In genomic region chr4:152678841-152679240, GRCh38 we compare ENCODE assay signal across 11 cellular contexts. TPM values are rescaled to one million over a fixed set of nuclear protein-coding genes. Genes with fewer than 3 reads are reported as not detected.
A peak's percentile ranks its signal among the peaks of the same experiment; 100 is the strongest.
DNase-seq lines count a peak whose midpoint lies in the region; ATAC-seq, FAIRE-seq and TF ChIP-seq lines count a peak whose summit lies in the region.
"Had no signal": no experiment of that assay in that cellular context is flagged by ENCODE, and none has a peak within 500 bp of the region (broad histone marks: within the 10 kb centered on the region; RNA-seq: fewer than 3 reads in every experiment).

No MANE protein-coding gene starts in this region.

- no peaks in the 10 kb centered on the region for H3K79me2 ChIP-seq in K562 (ENCODE audit: control insufficient read depth, insufficient read depth, low read length)

- TF ChIP-seq EP300 in K562 (IDR thresholded peaks at IDR 0.05; ENCODE audit: low read length) = no peak

- in situ Hi-C loops in K562 (cut with MboI) = no loop called here

- CTCF ChIA-PET in K562 (lab: Yijun Ruan, JAX; ENCODE audit: low intra/inter-chr PET ratio) = interaction anchor here (0.6 kb wide), 1 partner anchor 25 kb away, joined by 3 read pairs; no protein-coding TSS in a partner anchor
- CTCF ChIA-PET in naive thymus-derived CD4-positive, alpha-beta T cell (lab: Charles Lee) = interaction anchor here (0.6 to 1.6 kb wide), 7 partner anchors 35 to 1872 kb away, joined by 4 to 5 read pairs (median 4); no protein-coding TSS in a partner anchor

- H3K9ac ChIP-seq in K562 (ENCODE audit: insufficient read depth in 1 of 2, low read depth in 2 of 2, low read length in 2 of 2) = no peak overlapping the region

- H3K36me3 Mint-ChIP-seq in naive thymus-derived CD4-positive, alpha-beta T cell = peaks cover 0 to 11% (median 7%) of the 10 kb centered on the region in 5 donors
- no peaks in the 10 kb centered on the region for H3K36me3 Mint-ChIP-seq in progenitor cell of endocrine pancreas (ENCODE audit: insufficient read depth)

- intact Hi-C loops in K562 (cut with micrococcal nuclease) = no loop called here
- intact Hi-C loops in naive thymus-derived CD4-positive, alpha-beta T cell (cut with micrococcal nuclease) = loop anchor here (1.0 to 10.0 kb wide), 8 partner anchors 14 to 1664 kb away; partner anchors contain the start of genes LRBA (in 2 of the 2), FBXW7 (in 1 of the 2) and RPS3A (in 1 of the 2)

- peak overlapping the region; percentile 48 to 98 (median 96) for H3K27ac Mint-ChIP-seq in naive thymus-derived CD4-positive, alpha-beta T cell
- no peak overlapping the region for H3K27ac Mint-ChIP-seq in progenitor cell of endocrine pancreas

- H3K4me1 Mint-ChIP-seq in naive thymus-derived CD4-positive, alpha-beta T cell = peaks cover 39 to 64% (median 49%) of the 10 kb centered on the region in 7 donors
- peaks cover 11% of the 10 kb centered on the region for H3K4me1 Mint-ChIP-seq in progenitor cell of endocrine pancreas (ENCODE audit: low read depth)

- no peak for ATAC-seq in K562
- no peak for ATAC-seq in naive thymus-derived CD4-positive, alpha-beta T cell
- ATAC-seq in HG03439 (IDR thresholded peaks at IDR 0.05; ENCODE audit: unreplicated experiment) = no peak
- no peak for ATAC-seq in GM18520 (IDR thresholded peaks at IDR 0.05; ENCODE audit: unreplicated experiment)
- no peak for ATAC-seq in GM21529 (IDR thresholded peaks at IDR 0.05; ENCODE audit: unreplicated experiment)

- H3K27me3 ChIP-seq in K562 (ENCODE audit: control insufficient read depth in 2 of 2, insufficient read depth in 2 of 2, low read length in 2 of 2) = peaks cover 7 to 45% of the 10 kb centered on the region in 2 experiments; a peak in 4 of 5 replicates
- no peaks in the 10 kb centered on the region for H3K27me3 ChIP-seq in naive thymus-derived CD4-positive, alpha-beta T cell (ENCODE audit: control insufficient read depth in 2 of 2, insufficient read depth in 2 of 2, low read length in 2 of 2)
- H3K27me3 ChIP-seq: right lobe of liver had no signal

- no peak overlapping the region for H3K4me2 ChIP-seq in K562 (ENCODE audit: insufficient read depth, low read length)

- H3K9me3 ChIP-seq in K562 (replicated peaks; ENCODE audit: control insufficient read depth, insufficient read depth, low read depth, low read length) = no peaks in the 10 kb centered on the region
- no peaks in the 10 kb centered on the region for H3K9me3 ChIP-seq in naive thymus-derived CD4-positive, alpha-beta T cell (ENCODE audit: control insufficient read depth in 2 of 3, low read length in 3 of 3)
- H3K9me3 ChIP-seq: right lobe of liver had no signal

- no peaks in the 10 kb centered on the region for H3K9me1 ChIP-seq in K562 (ENCODE audit: control insufficient read depth, insufficient read depth, low read length)

- TF ChIP-seq POLR2A in K562 (conservative IDR thresholded peaks at IDR 0.05) = no peak

- BruUV-seq in K562 (replicated peaks; lab: Mats Ljungman, UMichigan) = TSS peak; percentile 76

- peaks cover 0 to 1% (median 0%) of the 10 kb centered on the region in 11 donors for H3K9me3 Mint-ChIP-seq in naive thymus-derived CD4-positive, alpha-beta T cell
- no peaks in the 10 kb centered on the region for H3K9me3 Mint-ChIP-seq in progenitor cell of endocrine pancreas (ENCODE audit: low read depth)

- peak overlapping the region; percentile 78 to 97 (median 95) for H3K4me3 Mint-ChIP-seq in naive thymus-derived CD4-positive, alpha-beta T cell
- no peak overlapping the region for H3K4me3 Mint-ChIP-seq in progenitor cell of endocrine pancreas (ENCODE audit: low read depth)

- DNase-seq in ELR (ENCODE audit: low read depth) (peak; percentile 6), NAMALWA (ENCODE audit: low spot score) (peak; percentile 33), K562 (ENCODE audit: extremely low read depth in 1 of 4, low spot score in 3 of 4) (no peak), progenitor cell of endocrine pancreas (ENCODE audit: low spot score, unreplicated experiment) (no peak)
- DNase-seq in naive thymus-derived CD4-positive, alpha-beta T cell = no peak
- DNase-seq: right lobe of liver, T-helper 9 cell had no signal

- no peak overlapping the region for H2AFZ ChIP-seq in K562 (ENCODE audit: low read depth, low read length)

- peaks cover 0 to 4% of the 10 kb centered on the region in 2 experiments; a peak in 3 of 5 replicates for H3K4me1 ChIP-seq in K562 (replicated peaks in 1 of 2; ENCODE audit: control insufficient read depth in 2 of 2, insufficient read depth in 2 of 2, low read length in 2 of 2)
- peaks cover 22% of the 10 kb centered on the region in 2 donors for H3K4me1 ChIP-seq in naive thymus-derived CD4-positive, alpha-beta T cell (ENCODE audit: control insufficient read depth in 2 of 2, insufficient read depth in 2 of 2, low read length in 2 of 2)

- TF ChIP-seq CTCF in K562 (IDR thresholded peaks at IDR 0.05 in 2 of 3, conservative IDR thresholded peaks at IDR 0.05 in 1 of 3; ENCODE audit: insufficient read depth in 2 of 3, low read depth in 1 of 3, low read length in 3 of 3) = no peak
- no peak for TF ChIP-seq CTCF in progenitor cell of endocrine pancreas (IDR thresholded peaks at IDR 0.05; ENCODE audit: unreplicated experiment)

- POLR2A ChIA-PET in K562 (lab: Yijun Ruan, JAX) = interaction anchor here (0.7 to 1.8 kb wide), 2 partner anchors 9 to 46 kb away, joined by 3 to 6 read pairs; no protein-coding TSS in a partner anchor
- POLR2A ChIA-PET in naive thymus-derived CD4-positive, alpha-beta T cell (lab: Charles Lee) = interaction anchor here (0.6 to 2.6 kb wide), 15 partner anchors 10 to 1663 kb away, joined by 3 to 22 read pairs (median 4); partner anchors contain the start of genes FBXW7, LRBA and RPS3A

- H3K4me3 ChIP-seq in K562 = no peak overlapping the region
- peak overlapping the region; percentile 81 for H3K4me3 ChIP-seq in naive thymus-derived CD4-positive, alpha-beta T cell (ENCODE audit: low read length)

- H3K27ac ChIP-seq in K562 (ENCODE audit: extremely low read depth, low read depth, low read length) = no peak overlapping the region
- no peak overlapping the region for H3K27ac ChIP-seq in naive thymus-derived CD4-positive, alpha-beta T cell (ENCODE audit: low read depth, low read length)
- H3K27ac ChIP-seq: right lobe of liver had no signal

- H3K36me3 ChIP-seq in K562 (ENCODE audit: control insufficient read depth, insufficient read depth, low read length) = no peaks in the 10 kb centered on the region
- peaks cover 0 to 7% (median 3%) of the 10 kb centered on the region in 3 experiments for H3K36me3 ChIP-seq in naive thymus-derived CD4-positive, alpha-beta T cell (ENCODE audit: control insufficient read depth in 2 of 3, insufficient read depth in 3 of 3, low read length in 3 of 3)
- H3K36me3 ChIP-seq: right lobe of liver had no signal

- WGBS in K562 (ENCODE audit: insufficient coverage, low coverage, missing lambda C conversion rate) = 0% methylated on average over 1 of the region's 1 CpG

- no peaks in the 10 kb centered on the region for H3K27me3 Mint-ChIP-seq in naive thymus-derived CD4-positive, alpha-beta T cell
- H3K27me3 Mint-ChIP-seq in progenitor cell of endocrine pancreas = peaks cover 39% of the 10 kb centered on the region

- no peak for TF ChIP-seq RAD21 in K562 (CRISPR knock-in tag; conservative IDR thresholded peaks at IDR 0.05 in 1 of 2, IDR thresholded peaks at IDR 0.05 in 1 of 2)

- H4K20me1 ChIP-seq in K562 (replicated peaks; ENCODE audit: control insufficient read depth, insufficient read depth, low read length) = no peaks in the 10 kb centered on the region

- no peak for FAIRE-seq in K562 (lab: Jason Lieb, UNC)
- FAIRE-seq: endometrium had no signal

TF ChIP-seq in K562, 482 proteins besides CTCF, POLR2A, EP300 and RAD21:
- TF ChIP-seq SP2 (IDR thresholded peaks at IDR 0.05; ENCODE audit: extremely low read depth, low read depth, low read length, poor library complexity, severe bottlenecking) (no peak), SRSF7 (optimal IDR thresholded peaks at IDR 0.05; ENCODE audit: low read depth, low read length) (no peak), GTF2E2 (tag; IDR thresholded peaks at IDR 0.05) (no peak), TAL1 (IDR thresholded peaks at IDR 0.05) (no peak), NCOA6 (IDR thresholded peaks at IDR 0.05) (no peak)

RNA-seq across cellular contexts. Expression of gene TMEM154, which starts 1.0 kb away (rescaled TPM):
- 0.30 and 0.39 TPM in 2 replicates for total RNA-seq in K562 (2011; cell fraction: chromatin; rRNA removed; ENCODE audit: low replicate concordance)
- 0.13 TPM in 1 of 2 replicates, not detected in the other for total RNA-seq in K562 (2011; cell fraction: nucleolus; rRNA removed)
- total RNA-seq in K562 (2011; cell fraction: nucleoplasm; rRNA removed) = 0.07 and 0.08 TPM in 2 replicates
- 0.27 and 2.1 TPM in 2 replicates for total RNA-seq in K562 (2014; rRNA removed)
- 1.8 and 2.4 TPM in 2 replicates for total RNA-seq in K562 (2014; rRNA removed; fragmentation: Illumina TruSeq; extraction: Trizol)
- 1.6 and 2.0 TPM in 2 replicates for total RNA-seq in K562 (2015; rRNA removed; fragmentation: Illumina TruSeq; extraction: Trizol)
- total RNA-seq in K562 (2021) = 1.6 and 2.0 TPM in 2 replicates
- 0.04 and 0.13 TPM in 2 replicates for polyA plus RNA-seq in K562 (2011; rRNA removed)
- under 0.01 and 0.04 TPM in 2 replicates for polyA plus RNA-seq in K562 (2011; cell fraction: cytosol; rRNA removed)
- polyA plus RNA-seq in K562 (2011; cell fraction: nucleus; rRNA removed) = 0.01 TPM in 2 replicates
- 1.1 and 25.7 TPM in 2 replicates for polyA plus RNA-seq in K562 (2012)
- polyA plus RNA-seq in K562 (2014; fragmentation: Illumina TruSeq; extraction: Trizol) = 0.58 and 0.96 TPM in 2 replicates
- polyA plus RNA-seq in K562 (2014; fragmentation: Nextera tagmentation; extraction: Ambion mirVana) = under 1 TPM; 0.38 to 0.73 TPM
- 0.56 and 1.6 TPM in 2 replicates for polyA plus RNA-seq in K562 (2014; rRNA removed)
- 0.06 and 0.11 TPM in 2 replicates for polyA minus RNA-seq in K562 (2011; rRNA and poly(A)+ RNA removed)
- not detected in 2 replicates for polyA minus RNA-seq in K562 (2011; cell fraction: cytosol; rRNA and poly(A)+ RNA removed)
- polyA minus RNA-seq in K562 (2011; cell fraction: nucleus; rRNA and poly(A)+ RNA removed) = under 0.01 and 0.13 TPM in 2 replicates
- total RNA-seq in naive thymus-derived CD4-positive, alpha-beta T cell = 10 to 100 TPM; 21.3 to 46.8 (median 36.9) TPM
- 10 to 100 TPM; 27.3 to 44.1 TPM for polyA plus RNA-seq in naive thymus-derived CD4-positive, alpha-beta T cell
- total RNA-seq in progenitor cell of endocrine pancreas = 0.46 and 0.53 TPM in 2 replicates

Comparison
In these comparisons a context has a peak if more than half of its experiments do, and no peak if none do; other contexts are left out.
1. DNase-seq: peak in ELR (single experiment) and NAMALWA (single experiment); none in K562 (0 of 4), naive thymus-derived CD4-positive, alpha-beta T cell (0 of 9) and progenitor cell of endocrine pancreas (single experiment).
2. RNA of gene TMEM154, which starts 1.0 kb away (total RNA-seq): 21.3 to 46.8 TPM in naive thymus-derived CD4-positive, alpha-beta T cell; 0.07 to 2.4 TPM in K562 and 0.46 to 0.53 TPM in progenitor cell of endocrine pancreas; every median in the first group is over 4 times any median in the second.